In the genomic region with DNA sequence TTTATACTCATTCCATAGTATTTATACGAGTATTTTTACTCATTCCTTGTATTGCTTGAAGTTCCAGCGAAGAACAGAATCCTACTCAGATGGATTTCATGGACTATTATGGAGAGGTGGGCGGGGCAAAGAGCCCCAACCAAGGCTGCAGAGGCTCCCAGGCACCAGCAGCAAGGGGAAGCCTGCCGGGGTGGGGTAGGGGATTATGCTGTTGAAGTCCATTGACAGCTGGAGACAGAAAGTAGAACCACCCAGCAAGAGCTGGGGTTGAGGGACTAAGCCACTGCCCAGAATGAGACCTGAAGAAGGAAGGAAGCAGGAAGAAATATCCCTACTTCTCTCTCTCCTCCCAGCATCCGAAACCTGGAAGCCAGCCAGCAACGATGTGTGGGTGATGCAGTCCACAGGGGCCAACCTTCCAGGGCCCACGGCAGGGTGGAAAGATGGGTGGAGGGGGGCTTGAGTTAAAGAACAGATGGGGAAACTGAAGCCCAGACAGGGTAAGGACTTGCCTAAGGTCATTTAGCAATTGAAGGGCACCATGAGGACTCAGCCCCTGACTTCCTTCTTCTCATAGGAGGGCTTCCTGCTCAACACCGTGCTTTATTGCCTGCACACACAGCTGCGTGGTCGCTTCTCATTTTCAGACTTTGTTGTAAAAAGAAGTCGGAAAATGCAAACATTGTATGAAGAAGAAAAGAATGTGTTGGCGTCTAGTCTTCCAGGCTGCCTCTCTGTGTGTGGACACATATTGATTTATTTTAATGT, we compare ENCODE assay signal across 12 cellular contexts. TPM values are rescaled to one million over a fixed set of nuclear protein-coding genes. Genes with fewer than 3 reads are reported as not detected.
DNase-seq lines count a peak whose midpoint lies in the region; ATAC-seq, FAIRE-seq and TF ChIP-seq lines count a peak whose summit lies in the region.
"Had no signal": no experiment of that assay in that cellular context is flagged by ENCODE, and none has a peak within 500 bp of the region (broad histone marks: within the 10 kb centered on the region; RNA-seq: fewer than 3 reads in every experiment).

No MANE protein-coding gene starts in this region.

- H3K27me3 ChIP-seq in mammary epithelial cell (ENCODE audit: insufficient read depth, low read length) (no peaks in the 10 kb centered on the region), breast epithelium (peaks cover 0 to 21% of the 10 kb centered on the region in 2 donors), K562 (ENCODE audit: control insufficient read depth in 2 of 2, insufficient read depth in 2 of 2, low read length in 2 of 2) (peaks cover 18 to 34% of the 10 kb centered on the region in 2 experiments), foreskin keratinocyte (peaks cover 32% of the 10 kb centered on the region)
- H3K27me3 ChIP-seq: vagina had no signal

- H3K9me3 ChIP-seq in mammary epithelial cell (replicated peaks; ENCODE audit: insufficient read depth, low read length): no peaks in the 10 kb centered on the region
- no peaks in the 10 kb centered on the region for H3K9me3 ChIP-seq in breast epithelium
- no peaks in the 10 kb centered on the region for H3K9me3 ChIP-seq in K562 (replicated peaks; ENCODE audit: control insufficient read depth, insufficient read depth, low read depth, low read length)
- H3K9me3 ChIP-seq: pancreas, vagina had no signal

- TF ChIP-seq POLR2A in breast epithelium (IDR thresholded peaks at IDR 0.05) (no peak), K562 (conservative IDR thresholded peaks at IDR 0.05) (no peak)

- no peak for TF ChIP-seq RAD21 in K562 (CRISPR knock-in tag; conservative IDR thresholded peaks at IDR 0.05 in 1 of 2, IDR thresholded peaks at IDR 0.05 in 1 of 2)

- peaks cover 1% of the 10 kb centered on the region for H3K27me3 Mint-ChIP-seq in activated T-helper 2 cell treated with anti-CD3 and anti-CD28 coated beads, Interferon-gamma antibody, Interleukin-2, Interleukin-4, amounts not matched to agents 10 μg/mL and 5 μg/mL and 100 μg/mL, durations not matched to agents 14 hours and 24 hours and 36 hours (ENCODE audit: low read depth)

- peak overlapping the region; percentile 33 for H2AFZ ChIP-seq in mammary epithelial cell (ENCODE audit: low read depth, low read length)
- no peak overlapping the region for H2AFZ ChIP-seq in K562 (ENCODE audit: low read depth, low read length)

- ATAC-seq in K562: no peak
- no peak for ATAC-seq in foreskin keratinocyte

- no peak for FAIRE-seq in K562 (lab: Jason Lieb, UNC)
- FAIRE-seq: pancreas, RCC 7860 had no signal

- BruUV-seq in mammary epithelial cell (replicated peaks; lab: Mats Ljungman, UMichigan) (no TSS peak), K562 (replicated peaks; lab: Mats Ljungman, UMichigan) (no TSS peak)

- no peak overlapping the region for H3K27ac ChIP-seq in mammary epithelial cell (ENCODE audit: insufficient read depth, low read depth, low read length)
- H3K27ac ChIP-seq in breast epithelium: no peak overlapping the region
- H3K27ac ChIP-seq in K562 (ENCODE audit: extremely low read depth, low read depth, low read length): no peak overlapping the region
- no peak overlapping the region for H3K27ac ChIP-seq in foreskin keratinocyte
- H3K27ac ChIP-seq: pancreas, vagina had no signal

- H3K9ac ChIP-seq in mammary epithelial cell (ENCODE audit: insufficient read depth, low read length): no peak overlapping the region
- H3K9ac ChIP-seq in K562 (ENCODE audit: insufficient read depth in 1 of 2, low read depth in 2 of 2, low read length in 2 of 2): no peak overlapping the region

- H3K4me2 ChIP-seq in mammary epithelial cell (ENCODE audit: insufficient read depth, low read depth, low read length) (no peak overlapping the region), K562 (ENCODE audit: insufficient read depth, low read length) (no peak overlapping the region)

- H3K27ac Mint-ChIP-seq in activated T-helper 2 cell treated with anti-CD3 and anti-CD28 coated beads, Interferon-gamma antibody, Interleukin-2, Interleukin-4, amounts not matched to agents 10 μg/mL and 5 μg/mL and 100 μg/mL, durations not matched to agents 14 hours and 24 hours and 36 hours: no peak overlapping the region

- no peaks in the 10 kb centered on the region for H3K36me3 ChIP-seq in mammary epithelial cell (ENCODE audit: insufficient read depth, low read length)
- no peaks in the 10 kb centered on the region for H3K36me3 ChIP-seq in breast epithelium
- H3K36me3 ChIP-seq in K562 (ENCODE audit: control insufficient read depth, insufficient read depth, low read length): no peaks in the 10 kb centered on the region
- H3K36me3 ChIP-seq: pancreas, vagina had no signal

- in situ Hi-C loops in mammary epithelial cell (cut with MboI; ENCODE audit: low sequenced_read_pairs in 2 of 2): no loop called here
- in situ Hi-C loops in K562 (cut with MboI): no loop called here

- POLR2A ChIA-PET in K562 (lab: Yijun Ruan, JAX): no interaction called here

- H3K4me1 ChIP-seq in mammary epithelial cell (ENCODE audit: insufficient read depth, low read length) (no peaks in the 10 kb centered on the region), breast epithelium (no peaks in the 10 kb centered on the region), K562 (replicated peaks in 1 of 2; ENCODE audit: control insufficient read depth in 2 of 2, insufficient read depth in 2 of 2, low read length in 2 of 2) (peaks cover 5 to 6% of the 10 kb centered on the region in 2 experiments; a peak in 3 of 5 replicates), foreskin keratinocyte (no peaks in the 10 kb centered on the region)
- H3K4me1 ChIP-seq: pancreas, vagina had no signal

- H3K79me2 ChIP-seq in mammary epithelial cell (ENCODE audit: insufficient read depth, low read length) (no peaks in the 10 kb centered on the region), K562 (ENCODE audit: control insufficient read depth, insufficient read depth, low read length) (no peaks in the 10 kb centered on the region)

- CTCF ChIA-PET in mammary epithelial cell (lab: Charles Lee; ENCODE audit: low non-redundant PET) (no interaction called here), K562 (lab: Yijun Ruan, JAX; ENCODE audit: low intra/inter-chr PET ratio) (no interaction called here)

- WGBS in mammary epithelial cell (ENCODE audit: low coverage, missing lambda C conversion rate): 56% methylated on average over 11 of the region's 12 CpGs
- WGBS in K562 (ENCODE audit: insufficient coverage, low coverage, missing lambda C conversion rate): under 1% methylated on average over 12 of the region's 12 CpGs

- H3K36me3 Mint-ChIP-seq in activated T-helper 2 cell treated with anti-CD3 and anti-CD28 coated beads, Interferon-gamma antibody, Interleukin-2, Interleukin-4, amounts not matched to agents 10 μg/mL and 5 μg/mL and 100 μg/mL, durations not matched to agents 14 hours and 24 hours and 36 hours (ENCODE audit: low read depth): no peaks in the 10 kb centered on the region

- DNase-seq in mammary epithelial cell (no peak), breast epithelium (ENCODE audit: low spot score in 2 of 2) (no peak), NCI-H69 (lab: John Stamatoyannopoulos, UW) (peak; percentile 20), K562 (ENCODE audit: extremely low read depth in 1 of 4, low spot score in 3 of 4) (peak in 1 of 4 experiments; percentile 21), foreskin keratinocyte (no peak)
- no peak for DNase-seq in activated CD4-positive, alpha-beta T cell treated with anti-CD3 and anti-CD28 coated beads, Interleukin-2, amount 50 U/mL, for 1 hour
- no peak for DNase-seq in stimulated activated CD4-positive, alpha-beta T cell treated with anti-CD3 and anti-CD28 coated beads, Interleukin-4, amount 100 ng/mL, for 1 hour
- no peak for DNase-seq in activated T-helper 2 cell treated with anti-CD3 and anti-CD28 coated beads, Interferon-gamma antibody, Interleukin-2, Interleukin-4, amounts not matched to agents 10 μg/mL and 5 μg/mL and 100 μg/mL, durations not matched to agents 14 hours and 24 hours and 36 hours (ENCODE audit: low spot score)

- TF ChIP-seq EP300 in K562 (IDR thresholded peaks at IDR 0.05; ENCODE audit: low read length): no peak

- H3K4me1 Mint-ChIP-seq in activated T-helper 2 cell treated with anti-CD3 and anti-CD28 coated beads, Interferon-gamma antibody, Interleukin-2, Interleukin-4, amounts not matched to agents 10 μg/mL and 5 μg/mL and 100 μg/mL, durations not matched to agents 14 hours and 24 hours and 36 hours (ENCODE audit: low read depth): peaks cover 17% of the 10 kb centered on the region

- no peak overlapping the region for H3K4me3 Mint-ChIP-seq in activated T-helper 2 cell treated with anti-CD3 and anti-CD28 coated beads, Interferon-gamma antibody, Interleukin-2, Interleukin-4, amounts not matched to agents 10 μg/mL and 5 μg/mL and 100 μg/mL, durations not matched to agents 14 hours and 24 hours and 36 hours (ENCODE audit: low read depth)

- H3K9me1 ChIP-seq in K562 (ENCODE audit: control insufficient read depth, insufficient read depth, low read length): no peaks in the 10 kb centered on the region

- dilution Hi-C loops in mammary epithelial cell (cut with HindIII; ENCODE audit: low sequenced_read_pairs): no loop called here

- intact Hi-C loops in mammary epithelial cell (cut with micrococcal nuclease): loop anchor here (10.0 kb wide), 1 partner anchor 240 kb away; no protein-coding TSS in a partner anchor
- intact Hi-C loops in breast epithelium (cut with DNase I; ENCODE audit: low total_unique reads): loop anchor here (5.0 kb wide), 1 partner anchor 332 kb away; no protein-coding TSS in a partner anchor
- intact Hi-C loops in K562 (cut with micrococcal nuclease): loop anchor here (10.0 kb wide), 1 partner anchor 100 kb away; no protein-coding TSS in a partner anchor
- intact Hi-C loops in activated T-helper 2 cell treated with anti-CD3 and anti-CD28 coated beads, Interferon-gamma antibody, Interleukin-2, Interleukin-4, amounts not matched to agents 10 μg/mL and 5 μg/mL and 100 μg/mL, durations not matched to agents 14 hours and 24 hours and 36 hours (cut with micrococcal nuclease): no loop called here

- no peaks in the 10 kb centered on the region for H4K20me1 ChIP-seq in mammary epithelial cell (ENCODE audit: insufficient read depth, low read length)
- H4K20me1 ChIP-seq in K562 (replicated peaks; ENCODE audit: control insufficient read depth, insufficient read depth, low read length): no peaks in the 10 kb centered on the region; the same call in 1 of the 2 replicates

- no peak for TF ChIP-seq CTCF in mammary epithelial cell (conservative IDR thresholded peaks at IDR 0.05 in 1 of 2, IDR thresholded peaks at IDR 0.05 in 1 of 2; ENCODE audit: extremely low read depth in 1 of 2, insufficient read depth in 1 of 2, low read depth in 1 of 2, low read length in 2 of 2)
- TF ChIP-seq CTCF in breast epithelium (IDR thresholded peaks at IDR 0.05): no peak
- no peak for TF ChIP-seq CTCF in K562 (IDR thresholded peaks at IDR 0.05 in 2 of 3, conservative IDR thresholded peaks at IDR 0.05 in 1 of 3; ENCODE audit: insufficient read depth in 2 of 3, low read depth in 1 of 3, low read length in 3 of 3)
- TF ChIP-seq CTCF in foreskin keratinocyte (conservative IDR thresholded peaks at IDR 0.05): no peak

- no peaks in the 10 kb centered on the region for H3K9me3 Mint-ChIP-seq in activated T-helper 2 cell treated with anti-CD3 and anti-CD28 coated beads, Interferon-gamma antibody, Interleukin-2, Interleukin-4, amounts not matched to agents 10 μg/mL and 5 μg/mL and 100 μg/mL, durations not matched to agents 14 hours and 24 hours and 36 hours

- H3K4me3 ChIP-seq in mammary epithelial cell (replicated peaks in 1 of 3; ENCODE audit: insufficient read depth in 1 of 3, low read depth in 2 of 3, low read length in 3 of 3): no peak overlapping the region
- no peak overlapping the region for H3K4me3 ChIP-seq in breast epithelium
- H3K4me3 ChIP-seq in K562: no peak overlapping the region
- H3K4me3 ChIP-seq: pancreas, vagina had no signal

RNA-seq across cellular contexts. Expression of a gene that starts 18.3 kb away (rescaled TPM):
- not detected for total RNA-seq in mammary epithelial cell
- not detected for polyA plus RNA-seq in mammary epithelial cell
- polyA minus RNA-seq in mammary epithelial cell: not detected
- total RNA-seq in breast epithelium: not detected
- total RNA-seq in K562 (2011; cell fraction: chromatin; rRNA removed; ENCODE audit: low replicate concordance): not detected in 2 replicates
- not detected in 2 replicates for total RNA-seq in K562 (2011; cell fraction: nucleolus; rRNA removed)
- not detected in 2 replicates for total RNA-seq in K562 (2011; cell fraction: nucleoplasm; rRNA removed)
- total RNA-seq in K562 (2014; rRNA removed): not detected in 2 replicates
- not detected in 2 replicates for total RNA-seq in K562 (2014; rRNA removed; fragmentation: Illumina TruSeq; extraction: Trizol)
- total RNA-seq in K562 (2015; rRNA removed; fragmentation: Illumina TruSeq; extraction: Trizol): not detected in 2 replicates
- total RNA-seq in K562 (2021): not detected in 2 replicates
- polyA plus RNA-seq in K562 (2011; rRNA removed): not detected in 2 replicates
- polyA plus RNA-seq in K562 (2011; cell fraction: cytosol; rRNA removed): not detected in 2 replicates
- polyA plus RNA-seq in K562 (2011; cell fraction: nucleus; rRNA removed): not detected in 2 replicates
- not detected in 2 replicates for polyA plus RNA-seq in K562 (2012)
- not detected in 2 replicates for polyA plus RNA-seq in K562 (2014; fragmentation: Illumina TruSeq; extraction: Trizol)
- not detected for polyA plus RNA-seq in K562 (2014; fragmentation: Nextera tagmentation; extraction: Ambion mirVana)
- polyA plus RNA-seq in K562 (2014; rRNA removed): not detected in 2 replicates
- not detected in 2 replicates for polyA minus RNA-seq in K562 (2011; rRNA and poly(A)+ RNA removed)
- not detected in 2 replicates for polyA minus RNA-seq in K562 (2011; cell fraction: cytosol; rRNA and poly(A)+ RNA removed)
- not detected in 2 replicates for polyA minus RNA-seq in K562 (2011; cell fraction: nucleus; rRNA and poly(A)+ RNA removed)
- not detected in 2 replicates for total RNA-seq in foreskin keratinocyte
- not detected in 2 replicates for polyA plus RNA-seq in foreskin keratinocyte
- total RNA-seq in activated T-helper 2 cell treated with anti-CD3 and anti-CD28 coated beads, Interferon-gamma antibody, Interleukin-2, Interleukin-4, amounts not matched to agents 10 μg/mL and 5 μg/mL and 100 μg/mL, durations not matched to agents 14 hours and 24 hours and 36 hours: 0.48 TPM in 1 of 2 replicates, not detected in the other
- total RNA-seq: fibroblast of lung, pancreas, vagina had no signal
- polyA plus RNA-seq: fibroblast of lung, pancreas had no signal
